In genomic region chr3:48412375-48413001, GRCh38 we compare ENCODE assay signal across 24 cellular contexts. TPM values are rescaled to one million over a fixed set of nuclear protein-coding genes. Genes with fewer than 3 reads are reported as not detected.
A peak's percentile ranks its signal among the peaks of the same experiment; 100 is the strongest.
DNase-seq lines count a peak whose midpoint lies in the region; ATAC-seq and TF ChIP-seq lines count a peak whose summit lies in the region.
"Had no signal": no experiment of that assay in that cellular context is flagged by ENCODE, and none has a peak within 500 bp of the region (broad histone marks: within the 10 kb centered on the region; RNA-seq: fewer than 3 reads in every experiment).

No MANE protein-coding gene starts in this region.

- H3K4me3 ChIP-seq in left ventricle myocardium inferior (no peak overlapping the region), heart right ventricle (no peak overlapping the region), gastroesophageal sphincter (no peak overlapping the region), neuronal stem cell (ENCODE audit: low read length in 2 of 2) (no peak overlapping the region), aorta (ENCODE audit: low read length in 2 of 2) (no peak overlapping the region)
- H3K4me3 ChIP-seq: coronary artery, SJCRH30, vagina had no signal

- TF ChIP-seq EP300 in gastroesophageal sphincter (IDR thresholded peaks at IDR 0.05), result no peak

- no peak overlapping the region for H2BK12ac ChIP-seq in neuronal stem cell (ENCODE audit: low read length)

- H4K91ac ChIP-seq in neuronal stem cell (ENCODE audit: low read depth, low read length, poor library complexity), result peak overlapping the region; percentile 7

- WGBS in heart right ventricle, 2 donors, result 94 to 95% methylated on average over 19 of the region's 19 CpGs
- 80 to 87% methylated on average over 3 to 9 of the region's 19 CpGs for WGBS in gastroesophageal sphincter (ENCODE audit: low coverage in 1 of 2), 2 donors
- WGBS in neuronal stem cell (ENCODE audit: extremely low coverage in 2 of 2, insufficient read length in 2 of 2, insufficient replicate concordance in 1 of 2), 2 donors, result no CpG with 5 or more reads among the region's 19 CpGs
- 93 to 95% methylated on average over 17 to 19 of the region's 19 CpGs for WGBS in aorta, 2 donors

- H3K79me1 ChIP-seq in neuronal stem cell (ENCODE audit: low read depth, low read length), result peaks cover 17% of the 10 kb centered on the region

- H3K9me3 ChIP-seq in left ventricle myocardium inferior (replicated peaks), result no peaks in the 10 kb centered on the region
- H3K9me3 ChIP-seq in heart right ventricle, result no peaks in the 10 kb centered on the region
- H3K9me3 ChIP-seq in gastroesophageal sphincter, result no peaks in the 10 kb centered on the region
- no peaks in the 10 kb centered on the region for H3K9me3 ChIP-seq in neuronal stem cell (replicated peaks in 1 of 2; ENCODE audit: control insufficient read depth in 2 of 2, insufficient read depth in 1 of 2, low read depth in 1 of 2, low read length in 2 of 2)
- H3K9me3 ChIP-seq in aorta (ENCODE audit: control insufficient read depth, low read length), result no peaks in the 10 kb centered on the region
- H3K9me3 ChIP-seq: neutrophil, SJCRH30, vagina had no signal

- TF ChIP-seq POLR2A in gastroesophageal sphincter (IDR thresholded peaks at IDR 0.05), result no peak

- no peak overlapping the region for H3K14ac ChIP-seq in neuronal stem cell (ENCODE audit: low read length)

- H2AK5ac ChIP-seq in neuronal stem cell (ENCODE audit: low read depth, low read length), result no peak overlapping the region

- H4K8ac ChIP-seq in neuronal stem cell (ENCODE audit: low read depth, low read length), result peak overlapping the region; percentile 48

- peak overlapping the region; percentile 52 for H3K23ac ChIP-seq in neuronal stem cell (ENCODE audit: low read depth, low read length, poor library complexity)

- no peak overlapping the region for H2AFZ ChIP-seq in neuronal stem cell (ENCODE audit: low read length)

- DNase-seq in left ventricle myocardium inferior (peak; percentile 5), heart right ventricle (no peak), neuronal stem cell (ENCODE audit: low spot score) (no peak), aorta (peak; percentile 34 to 77), NCI-H82 (lab: John Stamatoyannopoulos, UW) (no peak)
- DNase-seq: ACHN; activated CD8-positive, alpha-beta memory T cell treated with anti-CD3 and anti-CD28 coated beads, Interleukin-2, amount 50 U/mL, for 4 hours; activated naive CD8-positive, alpha-beta T cell treated with anti-CD3 and anti-CD28 coated beads, Interleukin-2, amount 50 U/mL, for 24 hours; NCI-H1092; NCI-H187 treated with DMSO at 0.1 percent for 48 hours; SJCRH30; stimulated activated CD4-positive, alpha-beta T cell treated with anti-CD3 and anti-CD28 coated beads, Interleukin-15, amount 100 ng/mL, for 24 hours had no signal

- intact Hi-C loops in left ventricle myocardium inferior (cut with micrococcal nuclease) (no loop called here), heart right ventricle (cut with DNase I) (no loop called here), aorta (cut with DNase I) (no loop called here)

- H2BK5ac ChIP-seq in neuronal stem cell (ENCODE audit: low read length), result no peak overlapping the region

- H3K27ac ChIP-seq in left ventricle myocardium inferior (replicated peaks), result no peak overlapping the region
- no peak overlapping the region for H3K27ac ChIP-seq in heart right ventricle
- peak overlapping the region in 3 of 4 donors; percentile 18 to 92 (median 31) for H3K27ac ChIP-seq in gastroesophageal sphincter
- no peak overlapping the region for H3K27ac ChIP-seq in neuronal stem cell (replicated peaks; ENCODE audit: low read length)
- no peak overlapping the region for H3K27ac ChIP-seq in aorta (ENCODE audit: low read depth in 1 of 2, low read length in 2 of 2)
- H3K27ac ChIP-seq: C4-2B, neutrophil, SJCRH30, vagina, VCaP had no signal

- TF ChIP-seq CTCF in left ventricle myocardium inferior (IDR thresholded peaks at IDR 0.05; ENCODE audit: borderline replicate concordance), result no peak
- TF ChIP-seq CTCF in heart right ventricle (IDR thresholded peaks at IDR 0.05), result no peak
- TF ChIP-seq CTCF in gastroesophageal sphincter (IDR thresholded peaks at IDR 0.05), result no peak

- H3K27me3 ChIP-seq in left ventricle myocardium inferior (ENCODE audit: low read depth) (no peaks in the 10 kb centered on the region), heart right ventricle (no peaks in the 10 kb centered on the region), gastroesophageal sphincter (no peaks in the 10 kb centered on the region), neuronal stem cell (ENCODE audit: control insufficient read depth in 3 of 3, insufficient read depth in 3 of 3, low read depth in 1 of 3, low read length in 3 of 3) (no peaks in the 10 kb centered on the region), aorta (ENCODE audit: control insufficient read depth in 1 of 2, insufficient read depth in 2 of 2, low read length in 1 of 2) (no peaks in the 10 kb centered on the region)
- H3K27me3 ChIP-seq: neutrophil, SJCRH30, vagina had no signal

- no peak overlapping the region for H2BK120ac ChIP-seq in neuronal stem cell (ENCODE audit: low read depth, low read length)

- no peak overlapping the region for H2BK15ac ChIP-seq in neuronal stem cell (ENCODE audit: low read length)

- H3K9ac ChIP-seq in neuronal stem cell (ENCODE audit: low read depth, low read length, poor library complexity), result peak overlapping the region; percentile 50

- H3K4me2 ChIP-seq in neuronal stem cell (ENCODE audit: insufficient read depth, low read length, poor library complexity, severe bottlenecking), result no peak overlapping the region

- no peak overlapping the region for H3K4ac ChIP-seq in neuronal stem cell (ENCODE audit: low read length)

- no peaks in the 10 kb centered on the region for H3K4me1 ChIP-seq in left ventricle myocardium inferior
- H3K4me1 ChIP-seq in heart right ventricle, result no peaks in the 10 kb centered on the region
- H3K4me1 ChIP-seq in gastroesophageal sphincter, result peaks cover 0 to 34% (median 0%) of the 10 kb centered on the region in 3 donors
- H3K4me1 ChIP-seq in neuronal stem cell (ENCODE audit: control insufficient read depth in 2 of 2, insufficient read depth in 1 of 2, low read depth in 1 of 2, low read length in 2 of 2), result no peaks in the 10 kb centered on the region
- H3K4me1 ChIP-seq in aorta (ENCODE audit: control insufficient read depth in 1 of 2, insufficient read depth in 2 of 2, low read length in 2 of 2), result no peaks in the 10 kb centered on the region
- H3K4me1 ChIP-seq: SJCRH30 had no signal

- H3K36me3 ChIP-seq in left ventricle myocardium inferior, result peaks cover 96% of the 10 kb centered on the region
- peaks cover 0 to 100% (median 34%) of the 10 kb centered on the region in 9 donors for H3K36me3 ChIP-seq in heart right ventricle
- H3K36me3 ChIP-seq in gastroesophageal sphincter, result peaks cover 0 to 100% of the 10 kb centered on the region in 2 donors
- peaks cover 93 to 100% of the 10 kb centered on the region in 2 donors for H3K36me3 ChIP-seq in neuronal stem cell (replicated peaks in 1 of 2; ENCODE audit: control insufficient read depth in 2 of 2, insufficient read depth in 2 of 2, low read length in 2 of 2)
- peaks cover 0 to 22% of the 10 kb centered on the region in 2 donors for H3K36me3 ChIP-seq in aorta (ENCODE audit: control insufficient read depth in 1 of 2, insufficient read depth in 2 of 2, low read length in 1 of 2)
- H3K36me3 ChIP-seq: neutrophil had no signal

- ATAC-seq in heart right ventricle (no peak), gastroesophageal sphincter (no peak), aorta (ENCODE audit: low FRiP score) (no peak), GM21447 (IDR thresholded peaks at IDR 0.05; ENCODE audit: unreplicated experiment) (no peak), HG02759 (IDR thresholded peaks at IDR 0.05; ENCODE audit: unreplicated experiment) (no peak)
- ATAC-seq: activated naive CD8-positive, alpha-beta T cell treated with anti-CD3 and anti-CD28 coated beads, Interleukin-2, amount 50 U/mL, for 24 hours; activated T-helper 17 cell treated with anti-CD3 and anti-CD28 coated beads, Interleukin-2, amount 50 U/mL, for 72 hours had no signal

- no peak overlapping the region for H3K18ac ChIP-seq in neuronal stem cell (ENCODE audit: low read length)

RNA-seq across cellular contexts. Expression of gene PLXNB1, which starts 17.4 kb away (rescaled TPM):
- total RNA-seq in left ventricle myocardium inferior (42.6 TPM), heart right ventricle (10 to 100 TPM; 27.7 to 67.3 (median 32.4) TPM), gastroesophageal sphincter (100 to 1,000 TPM; 125 to 186 (median 147) TPM), aorta (100 to 1,000 TPM in 1 of 2 donors, 10 to 100 TPM in 1; 69.9 to 115 TPM)
- polyA plus RNA-seq in heart right ventricle (100 to 1,000 TPM in 1 of 2 donors, 10 to 100 TPM in 1; 30.1 to 135 TPM), aorta (100 to 1,000 TPM in 1 of 2 donors, 10 to 100 TPM in 1; 26.3 to 235 TPM)
- polyA plus RNA-seq in neuronal stem cell (2013, experiment 1 of 2), result 99.5 TPM
- 94.2 TPM for polyA plus RNA-seq in neuronal stem cell (2013, experiment 2 of 2)

RNA-seq across cellular contexts. Expression of gene CCDC51, which starts 27.4 kb away (rescaled TPM):
- total RNA-seq in left ventricle myocardium inferior, result 13.9 TPM
- total RNA-seq in heart right ventricle, result 10 to 100 TPM in 8 of 10 donors, 1 to 10 TPM in 2; 9.5 to 14.3 (median 12.2) TPM
- polyA plus RNA-seq in heart right ventricle, result 10 to 100 TPM in 1 of 2 donors, 1 to 10 TPM in 1; 4.7 to 11.0 TPM
- total RNA-seq in gastroesophageal sphincter, result 10 to 100 TPM; 10.2 to 32.6 (median 26.3) TPM
- 11.8 TPM for polyA plus RNA-seq in neuronal stem cell (2013, experiment 1 of 2)
- 12.2 TPM for polyA plus RNA-seq in neuronal stem cell (2013, experiment 2 of 2)
- 1 to 10 TPM; 6.4 to 6.7 TPM for total RNA-seq in aorta
- 10 to 100 TPM in 1 of 2 donors, 1 to 10 TPM in 1; 9.5 to 12.7 TPM for polyA plus RNA-seq in aorta

RNA-seq across cellular contexts. Expression of gene TMA7, which starts 27.6 kb away (rescaled TPM):
- total RNA-seq in left ventricle myocardium inferior, result 258 TPM
- total RNA-seq in heart right ventricle, result 100 to 1,000 TPM; 140 to 227 (median 193) TPM
- 1,000 to 10,000 TPM in 1 of 2 donors, 100 to 1,000 TPM in 1; 365 to 1,063 TPM for polyA plus RNA-seq in heart right ventricle
- 100 to 1,000 TPM; 200 to 329 (median 260) TPM for total RNA-seq in gastroesophageal sphincter
- 841 TPM for polyA plus RNA-seq in neuronal stem cell (2013, experiment 1 of 2)
- 834 TPM for polyA plus RNA-seq in neuronal stem cell (2013, experiment 2 of 2)
- 100 to 1,000 TPM; 114 to 128 TPM for total RNA-seq in aorta
- polyA plus RNA-seq in aorta, result 100 to 1,000 TPM; 302 to 686 TPM

RNA-seq across cellular contexts. Expression of gene ATRIP, which starts 34.0 kb away (rescaled TPM):
- total RNA-seq in left ventricle myocardium inferior (4.3 TPM), heart right ventricle (1 to 10 TPM; 2.2 to 5.4 (median 3.8) TPM), gastroesophageal sphincter (1 to 10 TPM; 3.0 to 6.8 (median 5.2) TPM), aorta (1 to 10 TPM; 5.0 to 6.3 TPM)
- polyA plus RNA-seq in heart right ventricle (1 to 10 TPM; 4.5 to 5.1 TPM), aorta (1 to 10 TPM; 4.0 to 7.5 TPM)
- polyA plus RNA-seq in neuronal stem cell (2013, experiment 1 of 2), result 12.1 TPM
- 12.0 TPM for polyA plus RNA-seq in neuronal stem cell (2013, experiment 2 of 2)

RNA-seq across cellular contexts. Expression of gene FBXW12, which starts 40.5 kb away (rescaled TPM):
- total RNA-seq in left ventricle myocardium inferior (not detected), heart right ventricle (under 1 TPM in 1 of 10 donors, not detected in 9; 0.28 TPM), gastroesophageal sphincter (not detected), aorta (not detected)
- polyA plus RNA-seq in heart right ventricle (under 1 TPM in 1 of 2 donors, not detected in 1; 0.29 TPM), aorta (not detected)
- 0.85 TPM for polyA plus RNA-seq in neuronal stem cell (2013, experiment 1 of 2)
- 0.84 TPM for polyA plus RNA-seq in neuronal stem cell (2013, experiment 2 of 2)
- total RNA-seq: activated T-helper 17 cell treated with anti-CD3 and anti-CD28 coated beads, Interleukin-2, amount 50 U/mL, for 72 hours; LHCN-M2; liver; T-helper 1 cell treated with Interleukin-12 subunit alpha and Interleukin-12 subunit beta and Interleukin-4 antibody, amounts not matched to agents 30 ng/mL and 1 ng/mL, for 36 hours; vagina had no signal
- polyA plus RNA-seq: liver had no signal

Comparison
In these comparisons a context has a peak if more than half of its experiments do, and no peak if none do; other contexts are left out.
1. DNase-seq: peak in left ventricle myocardium inferior (single experiment) and aorta (2 of 2); none in heart right ventricle (0 of 2), neuronal stem cell (single experiment) and NCI-H82 (single experiment).
2. H3K27ac ChIP-seq: peak in gastroesophageal sphincter (3 of 4); none in left ventricle myocardium inferior (single experiment), heart right ventricle (0 of 10), neuronal stem cell (single experiment) and aorta (0 of 2).